8 cellular contexts compared by ENCODE assay signal in genomic region chr7:127392182-127392565, GRCh38. TPM values are rescaled to one million over a fixed set of nuclear protein-coding genes. Genes with fewer than 3 reads are reported as not detected.
DNase-seq lines count a peak whose midpoint lies in the region; ATAC-seq, FAIRE-seq and TF ChIP-seq lines count a peak whose summit lies in the region.

No MANE protein-coding gene starts in this region.

- no peaks in the 10 kb centered on the region for H3K27me3 ChIP-seq in GM12878 (replicated peaks in 1 of 2; ENCODE audit: control insufficient read depth in 2 of 2, insufficient read depth in 2 of 2, low read length in 1 of 2)
- no peaks in the 10 kb centered on the region for H3K27me3 ChIP-seq in small intestine (ENCODE audit: control insufficient read depth in 2 of 2, insufficient read depth in 2 of 2, low read length in 2 of 2)

- H3K4me1 ChIP-seq in GM12878 (ENCODE audit: control insufficient read depth, insufficient read depth, low read length) (peaks cover 7% of the 10 kb centered on the region; the same call in 1 of the 2 replicates), small intestine (ENCODE audit: control insufficient read depth in 2 of 2, insufficient read depth in 1 of 2, low read depth in 1 of 2, low read length in 1 of 2) (peaks cover 0 to 2% of the 10 kb centered on the region in 2 donors)

- peak overlapping the region; percentile 59 for H2AFZ ChIP-seq in GM12878 (ENCODE audit: control insufficient read depth, low read depth, low read length)

- TF ChIP-seq POLR2A in GM12878 (IDR thresholded peaks at IDR 0.05; ENCODE audit: low read depth, low read length) = peak; percentile 91

- H3K36me3 Mint-ChIP-seq in CD14-positive monocyte = peaks cover 38% of the 10 kb centered on the region in 2 donors

- H3K9me3 Mint-ChIP-seq in CD14-positive monocyte = peaks cover 0 to 4% (median 0%) of the 10 kb centered on the region in 7 donors

- H3K4me1 Mint-ChIP-seq in CD14-positive monocyte = peaks cover 56% of the 10 kb centered on the region

- peak overlapping the region; percentile 83 for H3K4me3 ChIP-seq in GM12878
- peak overlapping the region; percentile 91 for H3K4me3 ChIP-seq in iPS-18c (ENCODE audit: insufficient read depth, low read depth, low read length)
- H3K4me3 ChIP-seq in small intestine (ENCODE audit: low read depth in 1 of 2, low read length in 2 of 2) = peak overlapping the region; percentile 90 to 92

- no peak overlapping the region for H3K4me2 ChIP-seq in GM12878 (ENCODE audit: control insufficient read depth, insufficient read depth)

- H4K20me1 ChIP-seq in GM12878 (ENCODE audit: control insufficient read depth, insufficient read depth) = no peaks in the 10 kb centered on the region

- H3K27ac Mint-ChIP-seq in CD14-positive monocyte = peak overlapping the region; percentile 92 to 98 (median 96)

- intact Hi-C loops in CD14-positive monocyte (cut with micrococcal nuclease) = loop anchor here (5.0 to 10.0 kb wide), 2 partner anchors 195 to 263 kb away; partner anchors contain the start of genes ARF5 (in 2 of the 2), GCC1 (in 2 of the 2) and SND1 (in 1 of the 2)
- intact Hi-C loops in GM12878 (cut with micrococcal nuclease; ENCODE audit: unreplicated experiment) = loop anchor here (5.0 kb wide), 1 partner anchor 260 kb away; the partner anchor contains the start of gene SND1

- no peak for FAIRE-seq in GM12878 (lab: Jason Lieb, UNC)
- FAIRE-seq in small intestine (lab: Jason Lieb, UNC) = no peak

- no peak for TF ChIP-seq RAD21 in GM12878 (IDR thresholded peaks at IDR 0.05; ENCODE audit: insufficient read depth, low read depth, low read length)

- peak overlapping the region; percentile 91 for H3K9ac ChIP-seq in GM12878 (ENCODE audit: control insufficient read depth, insufficient read depth, low read length)

- POLR2A ChIA-PET in GM12878 (lab: Charles Lee) = interaction anchor here (0.6 to 4.7 kb wide), 8 partner anchors 10 to 44 kb away, joined by 3 to 28 read pairs (median 4); no protein-coding TSS in a partner anchor

- BruUV-seq in GM12878 (replicated peaks; lab: Mats Ljungman, UMichigan) = no TSS peak

- no peak for TF ChIP-seq EP300 in GM12878 (IDR thresholded peaks at IDR 0.05; ENCODE audit: borderline replicate concordance in 1 of 2, control insufficient read depth in 1 of 2, low read depth in 2 of 2, low read length in 2 of 2)

- H3K9me3 ChIP-seq in GM12878 (replicated peaks; ENCODE audit: control insufficient read depth, insufficient read depth, low read length) (no peaks in the 10 kb centered on the region), iPS-18c (ENCODE audit: control insufficient read depth, insufficient read depth, low read length) (no peaks in the 10 kb centered on the region), small intestine (ENCODE audit: control insufficient read depth, low read depth) (no peaks in the 10 kb centered on the region)

- H3K36me3 ChIP-seq in GM12878 (ENCODE audit: control insufficient read depth in 2 of 2, insufficient read depth in 2 of 2, low read length in 1 of 2) (peaks cover 0 to 4% of the 10 kb centered on the region in 2 experiments; a peak in 1 of 4 replicates), small intestine (ENCODE audit: control insufficient read depth in 2 of 2, insufficient read depth in 2 of 2, low read length in 2 of 2) (peaks cover 0 to 2% of the 10 kb centered on the region in 2 donors)

- peak; percentile 69 for DNase-seq in CD14-positive monocyte (ENCODE audit: low spot score)
- peak; percentile 43 to 79 (median 55) for DNase-seq in T-helper 1 cell
- DNase-seq in GM12878 (ENCODE audit: low read depth, low spot score) = no peak
- DNase-seq in small intestine = peak; percentile 58

- ATAC-seq in GM19043 (IDR thresholded peaks at IDR 0.05; ENCODE audit: low read depth, unreplicated experiment) (peak; percentile 33), HG03571 (IDR thresholded peaks at IDR 0.05; ENCODE audit: unreplicated experiment) (peak; percentile 34), GM12878 (peak; percentile 66), HG03442 (IDR thresholded peaks at IDR 0.05; ENCODE audit: unreplicated experiment) (no peak)

- peaks cover 7 to 21% (median 19%) of the 10 kb centered on the region in 3 donors for H3K27me3 Mint-ChIP-seq in CD14-positive monocyte (ENCODE audit: low read depth in 3 of 3)

- H3K27ac ChIP-seq in GM12878 (ENCODE audit: control insufficient read depth, insufficient read depth) (peak overlapping the region; percentile 97), small intestine (ENCODE audit: low read depth in 1 of 2, low read length in 1 of 2) (peak overlapping the region; percentile 92 to 97)

- RAD21 ChIA-PET in GM12878 (lab: Charles Lee; ENCODE audit: unreplicated experiment) = interaction anchor here (0.9 to 3.7 kb wide), 3 partner anchors 12 to 55 kb away, joined by 3 to 13 read pairs (median 4); no protein-coding TSS in a partner anchor

- no peak for TF ChIP-seq CTCF in CD14-positive monocyte (IDR thresholded peaks at IDR 0.05)
- no peak for TF ChIP-seq CTCF in GM12878 (IDR thresholded peaks at IDR 0.05 in 2 of 3, conservative IDR thresholded peaks at IDR 0.05 in 1 of 3; ENCODE audit: control insufficient read depth in 2 of 3, extremely low read depth in 1 of 3, insufficient read depth in 1 of 3, low read depth in 3 of 3, low read length in 3 of 3)

- peak overlapping the region; percentile 86 to 96 for H3K4me3 Mint-ChIP-seq in CD14-positive monocyte

- in situ Hi-C loops in GM12878 (cut with MboI) = no loop called here

- peaks cover 54% of the 10 kb centered on the region for H3K79me2 ChIP-seq in GM12878 (ENCODE audit: control insufficient read depth, insufficient read depth, low read length)

- SMC1A ChIA-PET in GM12878 (lab: Charles Lee; ENCODE audit: uncharacterized antibody, unreplicated experiment) = interaction anchor here (0.6 to 4.1 kb wide), 6 partner anchors 12 to 716 kb away, joined by 3 to 13 read pairs (median 6); no protein-coding TSS in a partner anchor

- WGBS in GM12878 (ENCODE audit: insufficient coverage, insufficient replicate concordance, low lambda C conversion rate, missing lambda C conversion rate) = 2% methylated on average over 43 of the region's 48 CpGs
- 0 to 1% (median 0%) methylated on average over 38 to 48 of the region's 48 CpGs for WGBS in small intestine, 3 donors

- CTCF ChIA-PET in GM12878 (lab: Yijun Ruan, JAX) = interaction anchor here (0.7 to 2.0 kb wide), 4 partner anchors 10 to 55 kb away, joined by 3 to 10 read pairs (median 6); no protein-coding TSS in a partner anchor

TF ChIP-seq in GM12878, 131 proteins besides CTCF, POLR2A, EP300 and RAD21 (continues in another document):
- TF ChIP-seq RELA (IDR thresholded peaks at IDR 0.05; ENCODE audit: borderline replicate concordance, partially characterized antibody) (no peak), SUZ12 (IDR thresholded peaks at IDR 0.05; ENCODE audit: unreplicated experiment) (no peak), ZBED1 (IDR thresholded peaks at IDR 0.05; ENCODE audit: borderline replicate concordance) (0 out of 2 replicates have a peak, but pooled peaks have one; percentile 38), ELK1 (IDR thresholded peaks at IDR 0.05; ENCODE audit: low read depth, low read length) (no peak), ETV6 (conservative IDR thresholded peaks at IDR 0.05 in 1 of 2, IDR thresholded peaks at IDR 0.05 in 1 of 2; ENCODE audit: borderline replicate concordance in 1 of 2, low read depth in 1 of 2) (no peak), PAX5 (IDR thresholded peaks at IDR 0.05; ENCODE audit: borderline replicate concordance, low read depth, low read length) (no peak; the same call in 1 of the 2 replicates), SMARCA5 (IDR thresholded peaks at IDR 0.05) (no peak), MTA3 (IDR thresholded peaks at IDR 0.05; ENCODE audit: borderline replicate concordance, low read length) (no peak), IKZF2 (IDR thresholded peaks at IDR 0.05) (no peak), PKNOX1 (IDR thresholded peaks at IDR 0.05) (peak; percentile 39; the same call in 1 of the 2 replicates), YY1 (IDR thresholded peaks at IDR 0.05; ENCODE audit: low read depth, low read length) (peak; percentile 44; the same call in 1 of the 2 replicates)

RNA-seq across cellular contexts. Expression of gene ZNF800, which starts 0.3 kb away (rescaled TPM):
- 10 to 100 TPM; 11.8 to 19.6 TPM for polyA plus RNA-seq in CD14-positive monocyte
- 74.0 and 78.7 TPM in 2 replicates for total RNA-seq in GM12878 (2013; cell fraction: nucleolus; rRNA removed)
- total RNA-seq in GM12878 (2014; rRNA removed) = 14.5 and 16.7 TPM in 2 replicates
- total RNA-seq in GM12878 (2014; rRNA removed; fragmentation: Illumina TruSeq; extraction: Trizol) = 33.9 and 34.3 TPM in 2 replicates
- total RNA-seq in GM12878 (2021) = 28.5 and 31.2 TPM in 2 replicates
- 6.9 TPM for polyA plus RNA-seq in GM12878 (2011; ENCODE audit: low read depth)
- polyA plus RNA-seq in GM12878 (2011; rRNA removed) = 23.0 and 31.8 TPM in 2 replicates
- polyA plus RNA-seq in GM12878 (2011; cell fraction: cytosol; rRNA removed) = 8.9 and 13.6 TPM in 2 replicates
- polyA plus RNA-seq in GM12878 (2011; cell fraction: nucleus; rRNA removed) = 16.8 and 17.5 TPM in 2 replicates
- polyA plus RNA-seq in GM12878 (2012) = 11.8 and 13.5 TPM in 2 replicates
- 24.5 and 38.1 TPM in 2 replicates for polyA plus RNA-seq in GM12878 (2014; fragmentation: Illumina TruSeq; extraction: Trizol)
- 1 to 10 TPM; 6.8 to 7.4 TPM for polyA plus RNA-seq in GM12878 (2014; fragmentation: Nextera tagmentation; extraction: Ambion mirVana)
- 11.0 and 11.8 TPM in 2 replicates for polyA plus RNA-seq in GM12878 (2014; rRNA removed)
- polyA plus RNA-seq in GM12878 (2016; fragmentation: Nextera tagmentation; extraction: Ambion mirVana) = 10 to 100 TPM; 26.6 to 27.6 TPM
- polyA minus RNA-seq in GM12878 (2011; rRNA and poly(A)+ RNA removed) = 18.2 and 29.6 TPM in 2 replicates
- 17.6 and 20.5 TPM in 2 replicates for polyA minus RNA-seq in GM12878 (2011; cell fraction: cytosol; rRNA and poly(A)+ RNA removed)
- 29.5 and 47.8 TPM in 2 replicates for polyA minus RNA-seq in GM12878 (2011; cell fraction: nucleus; rRNA and poly(A)+ RNA removed)
- polyA plus RNA-seq in small intestine = 1 to 10 TPM; 6.2 to 8.5 (median 6.2) TPM
